In the genomic region with DNA sequence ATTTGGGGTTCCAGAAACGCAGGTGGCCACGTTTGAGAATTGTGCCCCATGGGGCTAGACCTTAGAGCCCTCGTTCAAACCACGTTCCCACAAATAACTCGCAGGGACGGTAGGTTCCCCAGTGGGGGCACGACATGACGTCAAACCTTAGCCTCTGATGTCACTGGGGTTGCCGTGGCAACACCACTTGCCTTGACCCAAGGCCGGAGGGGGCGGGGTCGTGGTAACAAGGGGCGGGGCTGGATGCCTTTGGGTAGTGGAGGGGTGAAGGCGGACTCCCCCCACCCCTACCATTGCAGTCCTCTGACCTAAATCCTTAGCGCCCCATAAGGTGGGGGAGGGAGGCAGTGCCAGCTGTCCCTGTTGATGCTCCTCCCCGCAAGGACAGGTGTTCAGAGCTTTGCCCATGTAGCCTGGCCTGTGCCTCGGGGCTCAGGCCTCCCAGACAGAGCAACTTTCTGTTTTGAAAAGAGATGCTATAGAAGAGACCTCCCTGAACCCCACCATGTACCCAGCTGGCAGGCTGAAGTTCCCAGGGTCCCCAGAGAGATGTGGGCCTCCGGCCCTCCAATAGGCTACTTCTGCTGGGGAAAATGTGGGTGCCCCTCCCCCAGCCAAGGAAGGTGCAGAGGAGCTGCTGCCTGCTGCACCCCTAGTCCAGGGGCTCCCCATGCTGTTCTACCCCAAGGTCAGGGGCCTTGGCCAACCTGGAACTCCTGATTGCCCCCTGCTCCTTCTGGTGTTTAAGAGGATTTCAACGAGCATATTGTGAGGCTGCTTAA, we compare ENCODE assay signal across 7 cellular contexts.
DNase-seq lines count a peak whose midpoint lies in the region; ATAC-seq and TF ChIP-seq lines count a peak whose summit lies in the region.

No MANE protein-coding gene starts in this region.

- peaks cover 11 to 24% of the 10 kb centered on the region in 2 donors for H3K27me3 Mint-ChIP-seq in effector memory CD8-positive, alpha-beta T cell

- H3K9me3 Mint-ChIP-seq in effector memory CD8-positive, alpha-beta T cell: no peaks in the 10 kb centered on the region

- no peak overlapping the region for H3K4me3 ChIP-seq in GM12865 (ENCODE audit: low read depth, low read length)

- peak overlapping the region; percentile 37 to 55 for H3K4me3 Mint-ChIP-seq in effector memory CD8-positive, alpha-beta T cell

- H3K4me1 Mint-ChIP-seq in effector memory CD8-positive, alpha-beta T cell (ENCODE audit: low read depth in 2 of 2): peaks cover 0 to 1% of the 10 kb centered on the region in 2 donors

- H3K36me3 Mint-ChIP-seq in effector memory CD8-positive, alpha-beta T cell (ENCODE audit: insufficient read depth): peaks cover 14% of the 10 kb centered on the region

- peak; percentile 22 for DNase-seq in GM12865 (ENCODE audit: low read depth)
- DNase-seq in NCI-H510A treated with DMSO at 0.1 percent for 48 hours (lab: John Stamatoyannopoulos, UW): peak; percentile 48
- peak in 1 of 3 experiments; percentile 11 for DNase-seq in effector memory CD8-positive, alpha-beta T cell
- DNase-seq in pons (ENCODE audit: low spot score): peak; percentile 67
- no peak for DNase-seq in KBM-7
- DNase-seq in activated gamma-delta T cell (lab: John Stamatoyannopoulos, UW): no peak

- no peak for TF ChIP-seq CTCF in GM12865 (IDR thresholded peaks at IDR 0.05; ENCODE audit: insufficient read depth, low read depth, low read length, missing control alignments)

- in situ Hi-C loops in KBM-7 (cut with MboI; ENCODE audit: low pct_unique_long_range_greater_than_20kb, low sequenced_read_pairs): no loop called here

- no peak for ATAC-seq in effector memory CD8-positive, alpha-beta T cell (replicated peaks)
- no peak for ATAC-seq in GM19455 (IDR thresholded peaks at IDR 0.05; ENCODE audit: unreplicated experiment)

- no peak overlapping the region for H3K27ac Mint-ChIP-seq in effector memory CD8-positive, alpha-beta T cell

Comparison
In these comparisons a context has a peak if more than half of its experiments do, and no peak if none do; other contexts are left out.
1. DNase-seq: peak in GM12865 (single experiment), NCI-H510A treated with DMSO at 0.1 percent for 48 hours (single experiment) and pons (single experiment); none in KBM-7 (single experiment) and activated gamma-delta T cell (single experiment).